In genomic region chr1:26959270-26959669, GRCh38 we compare ENCODE assay signal across 1 cellular context.
TF ChIP-seq lines count a peak whose summit lies in the region.

No MANE protein-coding gene starts in this region.

TF ChIP-seq in HCT116, 20 proteins besides CTCF, POLR2A, EP300 and RAD21 (continued from another document):
- TF ChIP-seq REST (IDR thresholded peaks at IDR 0.05; ENCODE audit: low read depth) (no peak), JUND (IDR thresholded peaks at IDR 0.05) (no peak), EZH2 (IDR thresholded peaks at IDR 0.05) (no peak), ELF1 (IDR thresholded peaks at IDR 0.05; ENCODE audit: borderline replicate concordance, low read depth) (no peak), YY1 (IDR thresholded peaks at IDR 0.05; ENCODE audit: extremely low read depth, insufficient replicate concordance, low read depth, low read length) (no peak), SIN3A (IDR thresholded peaks at IDR 0.05; ENCODE audit: low read depth) (no peak), EGR1 (IDR thresholded peaks at IDR 0.05; ENCODE audit: low read depth) (no peak), ZFX (IDR thresholded peaks at IDR 0.05) (no peak), POLR2AphosphoS5 (IDR thresholded peaks at IDR 0.05; ENCODE audit: low read depth, low read length) (no peak), ZNF274 (IDR thresholded peaks at IDR 0.05; ENCODE audit: low read depth, low read length) (no peak), CEBPB (IDR thresholded peaks at IDR 0.05; ENCODE audit: low read depth) (no peak)
- TF ChIP-seq, protein P1, sequence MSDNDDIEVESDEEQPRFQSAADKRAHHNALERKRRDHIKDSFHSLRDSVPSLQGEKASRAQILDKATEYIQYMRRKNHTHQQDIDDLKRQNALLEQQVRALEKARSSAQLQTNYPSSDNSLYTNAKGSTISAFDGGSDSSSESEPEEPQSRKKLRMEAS (IDR thresholded peaks at IDR 0.05) = no peak
